In the genomic region with DNA sequence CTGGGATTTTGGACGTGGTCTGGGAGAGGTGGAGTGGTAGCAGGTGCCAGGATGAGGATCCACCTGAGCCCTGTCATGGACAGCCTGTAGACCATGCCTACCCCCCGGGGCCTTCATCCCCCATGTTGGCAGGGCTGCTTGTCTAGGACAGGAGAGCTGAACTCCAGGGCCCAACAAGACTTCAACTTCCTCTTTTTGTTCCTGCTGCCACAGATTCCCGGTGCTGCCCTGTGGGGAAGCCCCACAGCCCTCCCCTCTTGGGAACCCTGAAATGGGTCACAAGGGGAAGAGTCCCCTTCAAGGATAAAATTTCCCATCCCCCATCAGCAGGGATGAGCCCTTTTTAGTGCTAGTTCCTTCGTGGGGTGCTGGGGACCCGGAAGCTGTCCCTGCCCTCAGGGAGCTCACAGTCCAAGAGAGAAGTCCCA, we compare ENCODE assay signal across 14 cellular contexts. TPM values are rescaled to one million over a fixed set of nuclear protein-coding genes. Genes with fewer than 3 reads are reported as not detected.
DNase-seq lines count a peak whose midpoint lies in the region; ATAC-seq and TF ChIP-seq lines count a peak whose summit lies in the region.
"Had no signal": no experiment of that assay in that cellular context is flagged by ENCODE, and none has a peak within 500 bp of the region (broad histone marks: within the 10 kb centered on the region; RNA-seq: fewer than 3 reads in every experiment).

No MANE protein-coding gene starts in this region.

- peak overlapping the region; percentile 83; the same call in 1 of the 2 replicates for H2AFZ ChIP-seq in OCI-LY7 (ENCODE audit: low read length)

- H3K9me3 Mint-ChIP-seq in activated CD4-positive, alpha-beta T cell treated with anti-CD3 and anti-CD28 coated beads, Interleukin-2, amount 10 ng/mL, durations not matched to agents 7 days and 5 days, result no peaks in the 10 kb centered on the region
- H3K9me3 Mint-ChIP-seq in central memory CD8-positive, alpha-beta T cell, result no peaks in the 10 kb centered on the region
- H3K9me3 Mint-ChIP-seq in glutamatergic neuron (ENCODE audit: unreplicated experiment), result peaks cover 7% of the 10 kb centered on the region

- H3K27ac ChIP-seq in OCI-LY7 (ENCODE audit: low read depth, low read length, poor library complexity, severe bottlenecking) (no peak overlapping the region), spleen (peak overlapping the region in 6 of 8 donors; percentile 2 to 93 (median 79))
- H3K27ac ChIP-seq: cardiac muscle cell, SJSA1 had no signal

- BruUV-seq in OCI-LY7 (replicated peaks; lab: Mats Ljungman, UMichigan), result no TSS peak

- intact Hi-C loops in OCI-LY7 (cut with micrococcal nuclease; ENCODE audit: unreplicated experiment), result no loop called here
- intact Hi-C loops in spleen (cut with DNase I; ENCODE audit: low total_unique reads), result no loop called here

- TF ChIP-seq CTCF in OCI-LY7 (conservative IDR thresholded peaks at IDR 0.05; ENCODE audit: low read length), result no peak
- no peak for TF ChIP-seq CTCF in spleen (IDR thresholded peaks at IDR 0.05 in 8 of 11, conservative IDR thresholded peaks at IDR 0.05 in 3 of 11)
- no peak for TF ChIP-seq CTCF in glutamatergic neuron (IDR thresholded peaks at IDR 0.05; ENCODE audit: partially characterized antibody, unreplicated experiment)

- H3K4me3 ChIP-seq in OCI-LY7 (ENCODE audit: low read depth, low read length, poor library complexity, severe bottlenecking) (peak overlapping the region; percentile 88), spleen (no peak overlapping the region)
- H3K4me3 ChIP-seq: cardiac muscle cell had no signal

- DNase-seq in activated CD4-positive, alpha-beta T cell treated with anti-CD3 and anti-CD28 coated beads, Interleukin-2, amount 10 ng/mL, durations not matched to agents 7 days and 5 days, result no peak
- DNase-seq in activated CD4-positive, alpha-beta T cell treated with anti-CD3 and anti-CD28 coated beads for 48 hours, result no peak
- DNase-seq in OCI-LY7 (ENCODE audit: low spot score), result peak; percentile 33
- DNase-seq in central memory CD8-positive, alpha-beta T cell (ENCODE audit: low spot score in 2 of 2), result no peak
- DNase-seq in spleen, result no peak
- DNase-seq in hypothalamus (lab: John Stamatoyannopoulos, UW), result no peak
- no peak for DNase-seq in NCI-H524 (lab: John Stamatoyannopoulos, UW)
- DNase-seq in glutamatergic neuron, result no peak
- DNase-seq: ACHN, NCI-H446 treated with DMSO at 0.1 percent for 48 hours, nucleus accumbens had no signal

- H3K36me3 Mint-ChIP-seq in activated CD4-positive, alpha-beta T cell treated with anti-CD3 and anti-CD28 coated beads, Interleukin-2, amount 10 ng/mL, durations not matched to agents 7 days and 5 days (ENCODE audit: low read depth), result peaks cover 27% of the 10 kb centered on the region
- peaks cover 17% of the 10 kb centered on the region for H3K36me3 Mint-ChIP-seq in central memory CD8-positive, alpha-beta T cell (ENCODE audit: insufficient read depth)
- no peaks in the 10 kb centered on the region for H3K36me3 Mint-ChIP-seq in glutamatergic neuron (ENCODE audit: unreplicated experiment)

- H3K27me3 Mint-ChIP-seq in activated CD4-positive, alpha-beta T cell treated with anti-CD3 and anti-CD28 coated beads, Interleukin-2, amount 10 ng/mL, durations not matched to agents 7 days and 5 days, result no peaks in the 10 kb centered on the region
- no peaks in the 10 kb centered on the region for H3K27me3 Mint-ChIP-seq in central memory CD8-positive, alpha-beta T cell
- peaks cover 15% of the 10 kb centered on the region for H3K27me3 Mint-ChIP-seq in glutamatergic neuron (ENCODE audit: unreplicated experiment)

- H3K4me1 ChIP-seq in OCI-LY7 (ENCODE audit: insufficient read depth, low read length, poor library complexity, severe bottlenecking), result peaks cover 19% of the 10 kb centered on the region
- H3K4me1 ChIP-seq in spleen, result peaks cover 18 to 63% (median 52%) of the 10 kb centered on the region in 6 donors

- H3K4me2 ChIP-seq in OCI-LY7 (ENCODE audit: low read length), result peak overlapping the region; percentile 100

- peaks cover 14% of the 10 kb centered on the region; the same call in 1 of the 2 replicates for H3K79me2 ChIP-seq in OCI-LY7 (ENCODE audit: insufficient read depth, low read depth, low read length)

- POLR2A ChIA-PET in activated CD4-positive, alpha-beta T cell treated with anti-CD3 and anti-CD28 coated beads, Interleukin-2, amount 10 ng/mL, durations not matched to agents 7 days and 5 days (lab: Charles Lee), result no interaction called here
- POLR2A ChIA-PET in OCI-LY7 (lab: Charles Lee), result interaction anchor here (0.7 to 2.8 kb wide), 5 partner anchors 11 to 60 kb away, joined by 3 to 22 read pairs (median 6); a partner anchor contains a TSS

- H3K4me1 Mint-ChIP-seq in activated CD4-positive, alpha-beta T cell treated with anti-CD3 and anti-CD28 coated beads, Interleukin-2, amount 10 ng/mL, durations not matched to agents 7 days and 5 days, result peaks cover 57% of the 10 kb centered on the region
- H3K4me1 Mint-ChIP-seq in central memory CD8-positive, alpha-beta T cell, result peaks cover 36% of the 10 kb centered on the region
- H3K4me1 Mint-ChIP-seq in glutamatergic neuron (ENCODE audit: low read depth, unreplicated experiment), result peaks cover 8% of the 10 kb centered on the region

- peak overlapping the region; percentile 94 for H3K4me3 Mint-ChIP-seq in activated CD4-positive, alpha-beta T cell treated with anti-CD3 and anti-CD28 coated beads, Interleukin-2, amount 10 ng/mL, durations not matched to agents 7 days and 5 days
- H3K4me3 Mint-ChIP-seq in central memory CD8-positive, alpha-beta T cell, result peak overlapping the region; percentile 92
- no peak overlapping the region for H3K4me3 Mint-ChIP-seq in glutamatergic neuron (ENCODE audit: unreplicated experiment)

- 30 to 42% (median 42%) methylated on average over 5 of the region's 5 CpGs for WGBS in spleen, 5 donors

- peak overlapping the region; percentile 95 for H3K27ac Mint-ChIP-seq in activated CD4-positive, alpha-beta T cell treated with anti-CD3 and anti-CD28 coated beads, Interleukin-2, amount 10 ng/mL, durations not matched to agents 7 days and 5 days
- peak overlapping the region; percentile 97 for H3K27ac Mint-ChIP-seq in central memory CD8-positive, alpha-beta T cell (ENCODE audit: low read depth)
- no peak overlapping the region for H3K27ac Mint-ChIP-seq in glutamatergic neuron (ENCODE audit: unreplicated experiment)

- H3K36me3 ChIP-seq in OCI-LY7 (ENCODE audit: insufficient read depth, low read length), result no peaks in the 10 kb centered on the region
- H3K36me3 ChIP-seq in spleen, result no peaks in the 10 kb centered on the region
- H3K36me3 ChIP-seq: cardiac muscle cell had no signal

- TF ChIP-seq POLR2A in spleen (IDR thresholded peaks at IDR 0.05), result no peak

- H3K27me3 ChIP-seq in spleen (replicated peaks in 1 of 7), result peaks cover 0 to 9% (median 0%) of the 10 kb centered on the region in 7 donors
- H3K27me3 ChIP-seq: cardiac muscle cell, SJSA1 had no signal

- H3K9me3 ChIP-seq in OCI-LY7 (ENCODE audit: low read length) (no peaks in the 10 kb centered on the region), spleen (no peaks in the 10 kb centered on the region)
- H3K9me3 ChIP-seq: SJSA1 had no signal

- no peaks in the 10 kb centered on the region for H4K20me1 ChIP-seq in OCI-LY7 (ENCODE audit: insufficient read depth, low read length)

- CTCF ChIA-PET in activated CD4-positive, alpha-beta T cell treated with anti-CD3 and anti-CD28 coated beads, Interleukin-2, amount 10 ng/mL, durations not matched to agents 7 days and 5 days (lab: Charles Lee), result interaction anchor here (0.7 to 3.1 kb wide), 9 partner anchors 12 to 301 kb away, joined by 3 to 32 read pairs (median 4); a partner anchor contains a TSS
- CTCF ChIA-PET in OCI-LY7 (lab: Charles Lee; ENCODE audit: unreplicated experiment), result interaction anchor here (0.8 to 1.0 kb wide), 2 partner anchors 16 to 18 kb away, joined by 3 read pairs; a partner anchor contains a TSS

- ATAC-seq in central memory CD8-positive, alpha-beta T cell (replicated peaks; ENCODE audit: extremely low read depth, poor library complexity, severe bottlenecking), result no peak

- H3K9me2 ChIP-seq in OCI-LY7 (ENCODE audit: insufficient read depth, low read length), result no peaks in the 10 kb centered on the region

RNA-seq across cellular contexts. Expression of a gene that starts 1.3 kb away (rescaled TPM):
- 10 to 100 TPM; 63.6 to 68.9 TPM for total RNA-seq in activated CD4-positive, alpha-beta T cell treated with anti-CD3 and anti-CD28 coated beads, Interleukin-2, amount 10 ng/mL, durations not matched to agents 7 days and 5 days
- 48.9 and 61.0 TPM in 2 replicates for total RNA-seq in OCI-LY7 (2014; rRNA removed; shearing (Covaris generic))
- 71.6 and 73.3 TPM in 2 replicates for total RNA-seq in OCI-LY7 (2022)
- total RNA-seq in spleen, result 10 to 100 TPM; 35.3 to 48.4 (median 43.0) TPM
- 10 to 100 TPM; 48.5 to 59.1 (median 58.7) TPM for polyA plus RNA-seq in spleen
- 104 TPM for total RNA-seq in glutamatergic neuron (ENCODE audit: unreplicated experiment)

RNA-seq across cellular contexts. Expression of a gene that starts 13.0 kb away (rescaled TPM):
- 10 to 100 TPM in 1 of 2 experiments, 1 to 10 TPM in 1; 8.7 to 11.2 TPM for total RNA-seq in activated CD4-positive, alpha-beta T cell treated with anti-CD3 and anti-CD28 coated beads, Interleukin-2, amount 10 ng/mL, durations not matched to agents 7 days and 5 days
- total RNA-seq in OCI-LY7 (2014; rRNA removed; shearing (Covaris generic)), result 13.3 and 20.9 TPM in 2 replicates
- total RNA-seq in OCI-LY7 (2022) (13.4 and 18.2 TPM in 2 replicates), spleen (10 to 100 TPM; 16.7 to 27.9 (median 22.8) TPM), glutamatergic neuron (ENCODE audit: unreplicated experiment) (23.4 TPM)
- 10 to 100 TPM; 17.6 to 28.7 (median 23.6) TPM for polyA plus RNA-seq in spleen

RNA-seq across cellular contexts. Expression of a gene that starts 15.0 kb away (rescaled TPM):
- 1 to 10 TPM; 1.4 to 1.6 TPM for total RNA-seq in activated CD4-positive, alpha-beta T cell treated with anti-CD3 and anti-CD28 coated beads, Interleukin-2, amount 10 ng/mL, durations not matched to agents 7 days and 5 days
- total RNA-seq in OCI-LY7 (2014; rRNA removed; shearing (Covaris generic)), result 2.0 and 2.2 TPM in 2 replicates
- total RNA-seq in OCI-LY7 (2022) (10.2 and 10.9 TPM in 2 replicates), spleen (1 to 10 TPM in 6 of 7 donors, under 1 TPM in 1; 0.59 to 2.5 (median 1.3) TPM), glutamatergic neuron (ENCODE audit: unreplicated experiment) (88.5 TPM)
- polyA plus RNA-seq in spleen, result 1 to 10 TPM in 2 of 3 donors, under 1 TPM in 1; 0.65 to 1.1 (median 1.0) TPM

RNA-seq across cellular contexts. Expression of a gene that starts 17.7 kb away (rescaled TPM):
- under 1 TPM in 1 of 2 experiments, not detected in 1; 0.17 TPM for total RNA-seq in activated CD4-positive, alpha-beta T cell treated with anti-CD3 and anti-CD28 coated beads, Interleukin-2, amount 10 ng/mL, durations not matched to agents 7 days and 5 days
- 0.67 and 3.3 TPM in 2 replicates for total RNA-seq in OCI-LY7 (2014; rRNA removed; shearing (Covaris generic))
- total RNA-seq in OCI-LY7 (2022) (0.50 and 0.67 TPM in 2 replicates), spleen (under 1 TPM in 4 of 7 donors, not detected in 3; 0.33 to 0.77 (median 0.47) TPM), glutamatergic neuron (ENCODE audit: unreplicated experiment) (not detected)
- polyA plus RNA-seq in spleen, result under 1 TPM; 0.06 to 0.33 (median 0.18) TPM
- total RNA-seq: cardiac muscle cell, SJSA1 had no signal
- polyA plus RNA-seq: fibroblast of lung had no signal

RNA-seq across cellular contexts. Expression of a gene that starts 38.1 kb away (rescaled TPM):
- 10 to 100 TPM; 74.8 to 81.8 TPM for total RNA-seq in activated CD4-positive, alpha-beta T cell treated with anti-CD3 and anti-CD28 coated beads, Interleukin-2, amount 10 ng/mL, durations not matched to agents 7 days and 5 days
- total RNA-seq in OCI-LY7 (2014; rRNA removed; shearing (Covaris generic)), result 47.1 and 53.3 TPM in 2 replicates
- 67.3 and 75.2 TPM in 2 replicates for total RNA-seq in OCI-LY7 (2022)
- 100 to 1,000 TPM in 3 of 7 donors, 10 to 100 TPM in 4; 51.6 to 161 (median 75.2) TPM for total RNA-seq in spleen
- 10 to 100 TPM; 34.7 to 55.2 (median 51.9) TPM for polyA plus RNA-seq in spleen
- 7.5 TPM for total RNA-seq in glutamatergic neuron (ENCODE audit: unreplicated experiment)
